In genomic region chr10:110225441-110225755, GRCh38 we compare ENCODE assay signal across 8 cellular contexts. TPM values are rescaled to one million over a fixed set of nuclear protein-coding genes. Genes with fewer than 3 reads are reported as not detected.
DNase-seq lines count a peak whose midpoint lies in the region; ATAC-seq and TF ChIP-seq lines count a peak whose summit lies in the region.

No MANE protein-coding gene starts in this region.

- no peaks in the 10 kb centered on the region for H3K9me3 ChIP-seq in upper lobe of left lung

- CTCF ChIA-PET in activated CD8-positive, alpha-beta T cell treated with anti-CD3 and anti-CD28 coated beads, Interleukin-2, amount 10 ng/mL, durations not matched to agents 7 days and 5 days (lab: Charles Lee), result interaction anchor here (1.0 to 3.4 kb wide), 4 partner anchors 16 to 88 kb away, joined by 3 to 43 read pairs (median 4); partner anchors contain the start of gene MXI1

- TF ChIP-seq EP300 in upper lobe of left lung (IDR thresholded peaks at IDR 0.05), result no peak

- peaks cover 43% of the 10 kb centered on the region for H3K4me1 Mint-ChIP-seq in activated CD8-positive, alpha-beta T cell treated with anti-CD3 and anti-CD28 coated beads, Interleukin-2, amount 10 ng/mL, durations not matched to agents 7 days and 5 days (ENCODE audit: low read depth)

- H3K27me3 ChIP-seq in kidney epithelial cell (ENCODE audit: control insufficient read depth, insufficient read depth, low read length) (no peaks in the 10 kb centered on the region), upper lobe of left lung (no peaks in the 10 kb centered on the region), foreskin keratinocyte (no peaks in the 10 kb centered on the region)

- no peak for TF ChIP-seq POLR2A in upper lobe of left lung (IDR thresholded peaks at IDR 0.05)

- peaks cover 4% of the 10 kb centered on the region for H3K36me3 Mint-ChIP-seq in activated CD8-positive, alpha-beta T cell treated with anti-CD3 and anti-CD28 coated beads, Interleukin-2, amount 10 ng/mL, durations not matched to agents 7 days and 5 days (ENCODE audit: low read depth)

- peak overlapping the region; percentile 58 for H3K4me3 ChIP-seq in kidney epithelial cell (ENCODE audit: low read depth, low read length)
- H3K4me3 ChIP-seq in upper lobe of left lung, result peak overlapping the region in 3 of 4 donors; percentile 86 to 96 (median 92)

- H3K4me1 ChIP-seq in upper lobe of left lung, result peaks cover 12 to 27% (median 21%) of the 10 kb centered on the region in 4 donors
- no peaks in the 10 kb centered on the region for H3K4me1 ChIP-seq in foreskin keratinocyte

- TF ChIP-seq CTCF in GM12873 (IDR thresholded peaks at IDR 0.05; ENCODE audit: insufficient read depth, low read depth, low read length, missing control alignments) (peak; percentile 6), kidney epithelial cell (IDR thresholded peaks at IDR 0.05; ENCODE audit: insufficient read depth, low read length, poor library complexity, severe bottlenecking) (no peak), upper lobe of left lung (IDR thresholded peaks at IDR 0.05) (no peak), foreskin keratinocyte (conservative IDR thresholded peaks at IDR 0.05) (no peak)

- no peak for DNase-seq in activated CD8-positive, alpha-beta T cell treated with anti-CD3 and anti-CD28 coated beads, Interleukin-2, amount 10 ng/mL, durations not matched to agents 7 days and 5 days
- DNase-seq in kidney epithelial cell (ENCODE audit: low read depth) (no peak), upper lobe of left lung (no peak), NAMALWA (ENCODE audit: low spot score) (no peak), ecto neural progenitor cell (ENCODE audit: low spot score) (no peak), foreskin keratinocyte (no peak)

- H3K27ac Mint-ChIP-seq in activated CD8-positive, alpha-beta T cell treated with anti-CD3 and anti-CD28 coated beads, Interleukin-2, amount 10 ng/mL, durations not matched to agents 7 days and 5 days, result peak overlapping the region; percentile 27

- WGBS in upper lobe of left lung, 2 donors, result 6% methylated on average over 8 of the region's 8 CpGs

- H3K36me3 ChIP-seq in kidney epithelial cell (ENCODE audit: control insufficient read depth, insufficient read depth, low read length), result no peaks in the 10 kb centered on the region
- H3K36me3 ChIP-seq in upper lobe of left lung, result peaks cover 0 to 19% (median 2%) of the 10 kb centered on the region in 4 donors

- peak overlapping the region; percentile 87 to 94 (median 90) for H3K27ac ChIP-seq in upper lobe of left lung
- H3K27ac ChIP-seq in foreskin keratinocyte, result no peak overlapping the region

- H3K4me3 Mint-ChIP-seq in activated CD8-positive, alpha-beta T cell treated with anti-CD3 and anti-CD28 coated beads, Interleukin-2, amount 10 ng/mL, durations not matched to agents 7 days and 5 days, result peak overlapping the region; percentile 81

- peaks cover 7% of the 10 kb centered on the region for H3K27me3 Mint-ChIP-seq in activated CD8-positive, alpha-beta T cell treated with anti-CD3 and anti-CD28 coated beads, Interleukin-2, amount 10 ng/mL, durations not matched to agents 7 days and 5 days (ENCODE audit: low read depth)

- POLR2A ChIA-PET in activated CD8-positive, alpha-beta T cell treated with anti-CD3 and anti-CD28 coated beads, Interleukin-2, amount 10 ng/mL, durations not matched to agents 7 days and 5 days (lab: Charles Lee), result interaction anchor here (0.8 to 1.4 kb wide), 2 partner anchors 14 to 15 kb away, joined by 4 read pairs; no protein-coding TSS in a partner anchor

- H3K9me3 Mint-ChIP-seq in activated CD8-positive, alpha-beta T cell treated with anti-CD3 and anti-CD28 coated beads, Interleukin-2, amount 10 ng/mL, durations not matched to agents 7 days and 5 days (ENCODE audit: insufficient read depth), result no peaks in the 10 kb centered on the region

- peak; percentile 2 for ATAC-seq in HG02610 (IDR thresholded peaks at IDR 0.05; ENCODE audit: unreplicated experiment)
- ATAC-seq in activated CD8-positive, alpha-beta T cell treated with anti-CD3 and anti-CD28 coated beads, Interleukin-2, amount 10 ng/mL, durations not matched to agents 7 days and 5 days, result no peak
- ATAC-seq in upper lobe of left lung (ENCODE audit: low FRiP score in 2 of 2), result no peak
- ATAC-seq in foreskin keratinocyte, result no peak

RNA-seq across cellular contexts. Expression of gene MXI1, which starts 18.0 kb away (rescaled TPM):
- 10 to 100 TPM; 11.3 to 12.3 TPM for total RNA-seq in activated CD8-positive, alpha-beta T cell treated with anti-CD3 and anti-CD28 coated beads, Interleukin-2, amount 10 ng/mL, durations not matched to agents 7 days and 5 days
- total RNA-seq in kidney epithelial cell (12.0 and 20.0 TPM in 2 replicates), upper lobe of left lung (10 to 100 TPM; 27.7 to 90.1 (median 45.2) TPM), foreskin keratinocyte (6.8 and 8.4 TPM in 2 replicates)
- polyA plus RNA-seq in foreskin keratinocyte, result 3.6 and 4.0 TPM in 2 replicates
